ENCODE assay signal across 1 cellular context in genomic region chr20:62951143-62951895, GRCh38.
TF ChIP-seq lines count a peak whose summit lies in the region.

No MANE protein-coding gene starts in this region.

TF ChIP-seq in HCT116, 20 proteins besides CTCF, POLR2A, EP300 and RAD21:
- TF ChIP-seq ZNF274 (IDR thresholded peaks at IDR 0.05; ENCODE audit: low read depth, low read length) (no peak), SRF (IDR thresholded peaks at IDR 0.05; ENCODE audit: low read depth) (no peak), ZFX (IDR thresholded peaks at IDR 0.05) (no peak), CBX3 (IDR thresholded peaks at IDR 0.05; ENCODE audit: low read depth) (no peak), CEBPB (IDR thresholded peaks at IDR 0.05; ENCODE audit: low read depth) (no peak), TCF7L2 (IDR thresholded peaks at IDR 0.05; ENCODE audit: borderline replicate concordance, extremely low read depth, insufficient read depth, insufficient read length) (no peak), ELF1 (IDR thresholded peaks at IDR 0.05; ENCODE audit: borderline replicate concordance, low read depth) (no peak), YY1 (IDR thresholded peaks at IDR 0.05; ENCODE audit: extremely low read depth, insufficient replicate concordance, low read depth, low read length) (no peak), POLR2AphosphoS5 (IDR thresholded peaks at IDR 0.05; ENCODE audit: low read depth, low read length) (no peak), EGR1 (IDR thresholded peaks at IDR 0.05; ENCODE audit: low read depth) (no peak), SP1 (IDR thresholded peaks at IDR 0.05; ENCODE audit: low read depth) (no peak), EZH2phosphoT487 (IDR thresholded peaks at IDR 0.05; ENCODE audit: borderline replicate concordance) (no peak), JUND (IDR thresholded peaks at IDR 0.05) (no peak), SIN3A (IDR thresholded peaks at IDR 0.05; ENCODE audit: low read depth) (no peak), REST (IDR thresholded peaks at IDR 0.05; ENCODE audit: low read depth) (no peak)
- TF ChIP-seq, protein P1, sequence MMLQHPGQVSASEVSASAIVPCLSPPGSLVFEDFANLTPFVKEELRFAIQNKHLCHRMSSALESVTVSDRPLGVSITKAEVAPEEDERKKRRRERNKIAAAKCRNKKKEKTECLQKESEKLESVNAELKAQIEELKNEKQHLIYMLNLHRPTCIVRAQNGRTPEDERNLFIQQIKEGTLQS (IDR thresholded peaks at IDR 0.05): no peak
- TF ChIP-seq, protein P2, sequence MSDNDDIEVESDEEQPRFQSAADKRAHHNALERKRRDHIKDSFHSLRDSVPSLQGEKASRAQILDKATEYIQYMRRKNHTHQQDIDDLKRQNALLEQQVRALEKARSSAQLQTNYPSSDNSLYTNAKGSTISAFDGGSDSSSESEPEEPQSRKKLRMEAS (IDR thresholded peaks at IDR 0.05): no peak
- TF ChIP-seq, protein P3, sequence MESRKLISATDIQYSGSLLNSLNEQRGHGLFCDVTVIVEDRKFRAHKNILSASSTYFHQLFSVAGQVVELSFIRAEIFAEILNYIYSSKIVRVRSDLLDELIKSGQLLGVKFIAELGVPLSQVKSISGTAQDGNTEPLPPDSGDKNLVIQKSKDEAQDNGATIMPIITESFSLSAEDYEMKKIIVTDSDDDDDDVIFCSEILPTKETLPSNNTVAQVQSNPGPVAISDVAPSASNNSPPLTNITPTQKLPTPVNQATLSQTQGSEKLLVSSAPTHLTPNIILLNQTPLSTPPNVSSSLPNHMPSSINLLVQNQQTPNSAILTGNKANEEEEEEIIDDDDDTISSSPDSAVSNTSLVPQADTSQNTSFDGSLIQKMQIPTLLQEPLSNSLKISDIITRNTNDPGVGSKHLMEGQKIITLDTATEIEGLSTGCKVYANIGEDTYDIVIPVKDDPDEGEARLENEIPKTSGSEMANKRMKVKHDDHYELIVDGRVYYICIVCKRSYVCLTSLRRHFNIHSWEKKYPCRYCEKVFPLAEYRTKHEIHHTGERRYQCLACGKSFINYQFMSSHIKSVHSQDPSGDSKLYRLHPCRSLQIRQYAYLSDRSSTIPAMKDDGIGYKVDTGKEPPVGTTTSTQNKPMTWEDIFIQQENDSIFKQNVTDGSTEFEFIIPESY (IDR thresholded peaks at IDR 0.05; ENCODE audit: extremely low read depth, insufficient replicate concordance, low read length): no peak
